In genomic region chr20:45880988-45881788, GRCh38 we compare ENCODE assay signal across 8 cellular contexts. TPM values are rescaled to one million over a fixed set of nuclear protein-coding genes. Genes with fewer than 3 reads are reported as not detected.
DNase-seq lines count a peak whose midpoint lies in the region; ATAC-seq and TF ChIP-seq lines count a peak whose summit lies in the region.

Gene ZSWIM1 (plus strand): TSS chr20:45881227. CDS start chr20:45882593, 1,366 bp downstream.

- peak within 1 kb of the TSS; percentile 98 for H2AK9ac ChIP-seq in IMR-90 (replicated peaks; ENCODE audit: low read depth, low read length, poor library complexity)

- H3K27me3 ChIP-seq in IMR-90 (ENCODE audit: control insufficient read depth, insufficient read depth, low read length): no peaks in the 10 kb centered on the region
- no peaks in the 10 kb centered on the region for H3K27me3 ChIP-seq in mononuclear cell (ENCODE audit: insufficient read depth, low read length)

- intact Hi-C loops in IMR-90 (cut with micrococcal nuclease): no loop called here
- intact Hi-C loops in OCI-LY7 (cut with micrococcal nuclease; ENCODE audit: unreplicated experiment): no loop called here

- H4K5ac ChIP-seq in IMR-90 (ENCODE audit: low read depth, low read length): peak within 1 kb of the TSS; percentile 77

- H2AFZ ChIP-seq in IMR-90 (replicated peaks; ENCODE audit: low read length, poor library complexity) (peak within 1 kb of the TSS; percentile 96), OCI-LY7 (ENCODE audit: low read length) (peak within 1 kb of the TSS; percentile 66; the same call in 1 of the 2 replicates)

- H3K79me2 ChIP-seq in OCI-LY7 (ENCODE audit: insufficient read depth, low read depth, low read length): peaks cover 11% of the 10 kb centered on the region; the same call in 1 of the 2 replicates

- dilution Hi-C loops in IMR-90 (cut with HindIII; ENCODE audit: low sequenced_read_pairs, unreplicated experiment): no loop called here

- H2AK5ac ChIP-seq in IMR-90 (ENCODE audit: low read depth, low read length): peak within 1 kb of the TSS; percentile 87

- 0% methylated on average over 3 of the region's 23 CpGs; no CpG with 5 or more reads in 1 of the 2 experiments for WGBS in IMR-90 (ENCODE audit: extremely low coverage in 2 of 2, insufficient read length in 1 of 2), 2 experiments

- H3K9ac ChIP-seq in IMR-90 (ENCODE audit: low read depth, low read length): peak within 1 kb of the TSS; percentile 83

- no peak for TF ChIP-seq RAD21 in IMR-90 (IDR thresholded peaks at IDR 0.05; ENCODE audit: low read length)

- H3K14ac ChIP-seq in IMR-90 (replicated peaks; ENCODE audit: low read depth, low read length): peak within 1 kb of the TSS; percentile 96

- H3K9me1 ChIP-seq in IMR-90 (ENCODE audit: insufficient read depth, low read length): peaks cover 4% of the 10 kb centered on the region

- H3K23ac ChIP-seq in IMR-90 (ENCODE audit: low read depth, low read length): peak within 1 kb of the TSS; percentile 87

- H2BK20ac ChIP-seq in IMR-90 (ENCODE audit: low read depth, low read length): no peak within 1 kb of the TSS

- H2BK15ac ChIP-seq in IMR-90 (ENCODE audit: low read depth, low read length): peak within 1 kb of the TSS; percentile 45; the same call in 1 of the 3 replicates

- peak within 1 kb of the TSS; percentile 82 for H3K4me2 ChIP-seq in IMR-90 (ENCODE audit: low read depth, low read length)
- peak within 1 kb of the TSS; percentile 85 for H3K4me2 ChIP-seq in OCI-LY7 (ENCODE audit: low read length)

- peak within 1 kb of the TSS; percentile 26; the same call in 1 of the 2 replicates for H2BK120ac ChIP-seq in IMR-90 (ENCODE audit: low read depth, low read length)

- H4K91ac ChIP-seq in IMR-90 (ENCODE audit: insufficient read depth, low read depth, low read length): peak within 1 kb of the TSS; percentile 87

- in situ Hi-C loops in IMR-90 (cut with MboI; ENCODE audit: low sequenced_read_pairs): no loop called here

- H3K9me2 ChIP-seq in OCI-LY7 (ENCODE audit: insufficient read depth, low read length): no peaks in the 10 kb centered on the region

- BruUV-seq in IMR-90 (replicated peaks; lab: Mats Ljungman, UMichigan) (no TSS peak), OCI-LY7 (replicated peaks; lab: Mats Ljungman, UMichigan) (TSS peak; percentile 88)

- H4K20me1 ChIP-seq in IMR-90 (ENCODE audit: insufficient read depth, low read length): no peaks in the 10 kb centered on the region; the same call in 1 of the 2 replicates
- H4K20me1 ChIP-seq in OCI-LY7 (ENCODE audit: insufficient read depth, low read length): no peaks in the 10 kb centered on the region

- H3K18ac ChIP-seq in IMR-90 (ENCODE audit: low read depth, low read length): peak within 1 kb of the TSS; percentile 12

- TF ChIP-seq POLR2A in IMR-90 (IDR thresholded peaks at IDR 0.05; ENCODE audit: low read depth, low read length): peak; percentile 92

- peaks cover 11 to 37% of the 10 kb centered on the region in 2 experiments; a peak in 3 of 4 replicates for H3K79me1 ChIP-seq in IMR-90 (ENCODE audit: low read depth in 1 of 2, low read length in 2 of 2)

- POLR2A ChIA-PET in IMR-90 (lab: Charles Lee; ENCODE audit: unreplicated experiment) (interaction anchor here (0.6 to 1.0 kb wide), 5 partner anchors 9 to 47 kb away, joined by 3 to 4 read pairs (median 3); partner anchors contain the start of genes ACOT8 and ZSWIM3), OCI-LY7 (lab: Charles Lee) (interaction anchor here (0.6 to 1.6 kb wide), 14 partner anchors 9 to 68 kb away, joined by 3 to 7 read pairs (median 4); partner anchors contain the start of genes ACOT8, CTSA, NEURL2 and PCIF1)

- peak; percentile 94 for DNase-seq in DMS114 treated with DMSO at 0.1 percent for 48 hours (lab: John Stamatoyannopoulos, UW; ENCODE audit: unreplicated experiment)
- peak; percentile 99 for DNase-seq in IMR-90
- peak; percentile 99 for DNase-seq in OCI-LY7 (ENCODE audit: low spot score)
- DNase-seq in activated T-cell treated with anti-CD3 and anti-CD28 coated beads for 4 hours: peak; percentile 99
- peak; percentile 89 for DNase-seq in epithelial cell of prostate (ENCODE audit: low read depth, low spot score)
- DNase-seq in stimulated activated CD8-positive, alpha-beta memory T cell treated with anti-CD3 and anti-CD28 coated beads, Interleukin-2, amount 100 ng/mL, for 48 hours (ENCODE audit: low read depth in 2 of 2): peak; percentile 88 to 99

- H4K8ac ChIP-seq in IMR-90 (ENCODE audit: low read depth in 2 of 2, low read length in 2 of 2): peak within 1 kb of the TSS; percentile 85 to 99

- H3K9me3 ChIP-seq in IMR-90 (ENCODE audit: control insufficient read depth, insufficient read depth, low read length) (no peaks in the 10 kb centered on the region), OCI-LY7 (ENCODE audit: low read length) (no peaks in the 10 kb centered on the region), mononuclear cell (ENCODE audit: low read depth, low read length) (no peaks in the 10 kb centered on the region)

- H3K4ac ChIP-seq in IMR-90 (ENCODE audit: low read depth, low read length): peak within 1 kb of the TSS; percentile 88

- H3K4me3 ChIP-seq in IMR-90 (ENCODE audit: insufficient read depth, low read depth, low read length) (peak within 1 kb of the TSS; percentile 52), OCI-LY7 (ENCODE audit: low read depth, low read length, poor library complexity, severe bottlenecking) (peak within 1 kb of the TSS; percentile 78), mononuclear cell (ENCODE audit: low read length) (peak within 1 kb of the TSS; percentile 64)

- peaks cover 35% of the 10 kb centered on the region for H3K36me3 ChIP-seq in IMR-90 (ENCODE audit: control insufficient read depth, insufficient read depth, low read length)
- peaks cover 24% of the 10 kb centered on the region for H3K36me3 ChIP-seq in OCI-LY7 (ENCODE audit: insufficient read depth, low read length)

- CTCF ChIA-PET in IMR-90 (lab: Yijun Ruan, JAX): interaction anchor here (0.6 to 1.0 kb wide), 2 partner anchors 9 to 52 kb away, joined by 3 to 5 read pairs; no protein-coding TSS in a partner anchor
- CTCF ChIA-PET in OCI-LY7 (lab: Charles Lee; ENCODE audit: unreplicated experiment): no interaction called here

- TF ChIP-seq CTCF in IMR-90 (conservative IDR thresholded peaks at IDR 0.05; ENCODE audit: low read depth, low read length) (no peak), OCI-LY7 (conservative IDR thresholded peaks at IDR 0.05; ENCODE audit: low read length) (no peak)

- ATAC-seq in GM21529 (IDR thresholded peaks at IDR 0.05; ENCODE audit: unreplicated experiment): peak; percentile 98
- peak; percentile 98 for ATAC-seq in IMR-90 (ENCODE audit: low read depth)

- H3K4me1 ChIP-seq in IMR-90 (ENCODE audit: control insufficient read depth, insufficient read depth, low read length): peaks cover 2% of the 10 kb centered on the region; the same call in 1 of the 2 replicates
- peaks cover 4% of the 10 kb centered on the region for H3K4me1 ChIP-seq in OCI-LY7 (ENCODE audit: insufficient read depth, low read length, poor library complexity, severe bottlenecking)
- peaks cover 38% of the 10 kb centered on the region for H3K4me1 ChIP-seq in mononuclear cell (ENCODE audit: insufficient read depth, low read length)

- peak within 1 kb of the TSS; percentile 95 for H3K56ac ChIP-seq in IMR-90 (ENCODE audit: extremely low read depth, insufficient read depth, low read length)

- H2BK5ac ChIP-seq in IMR-90 (ENCODE audit: low read depth, low read length, poor library complexity, severe bottlenecking): peak within 1 kb of the TSS; percentile 48

- peak within 1 kb of the TSS; percentile 72 for H3K27ac ChIP-seq in IMR-90 (ENCODE audit: insufficient read depth, low read length)
- peak within 1 kb of the TSS; percentile 24 for H3K27ac ChIP-seq in OCI-LY7 (ENCODE audit: low read depth, low read length, poor library complexity, severe bottlenecking)
- peak within 1 kb of the TSS; percentile 38 for H3K27ac ChIP-seq in epithelial cell of prostate

TF ChIP-seq in IMR-90, 13 proteins besides CTCF, POLR2A, EP300 and RAD21:
- TF ChIP-seq CEBPB (IDR thresholded peaks at IDR 0.05; ENCODE audit: low read depth, low read length) (no peak), RFX5 (IDR thresholded peaks at IDR 0.05; ENCODE audit: low read depth, low read length) (peak; percentile 27; the same call in 1 of the 2 replicates), FOS (IDR thresholded peaks at IDR 0.05; ENCODE audit: low read depth, low read length) (peak; percentile 67; the same call in 1 of the 2 replicates)

RNA-seq across cellular contexts. Expression of gene ZSWIM1, which starts in this region (rescaled TPM):
- 7.8 and 10.0 TPM in 2 replicates for total RNA-seq in IMR-90 (2012; rRNA removed)
- polyA plus RNA-seq in IMR-90 (2012; rRNA removed): 4.2 and 4.6 TPM in 2 replicates
- 2.0 and 3.7 TPM in 2 replicates for polyA plus RNA-seq in IMR-90 (2012; cell fraction: cytosol; rRNA removed)
- polyA plus RNA-seq in IMR-90 (2012; cell fraction: nucleus; rRNA removed; ENCODE audit: low replicate concordance): 4.0 and 5.2 TPM in 2 replicates
- total RNA-seq in OCI-LY7 (2014; rRNA removed; shearing (Covaris generic)): 10.9 and 19.2 TPM in 2 replicates
- 12.7 and 13.9 TPM in 2 replicates for total RNA-seq in OCI-LY7 (2022)
- 10.1 TPM for total RNA-seq in mononuclear cell

Comparison
In these comparisons a context has a peak if more than half of its experiments do, and no peak if none do; other contexts are left out.
1. Peak in every context shown above with its lines: DNase-seq, ATAC-seq, H3K4me3 ChIP-seq and H3K27ac ChIP-seq.